In genomic region chr22:35335936-35336781, GRCh38 we compare ENCODE assay signal across 17 cellular contexts. TPM values are rescaled to one million over a fixed set of nuclear protein-coding genes. Genes with fewer than 3 reads are reported as not detected.
DNase-seq lines count a peak whose midpoint lies in the region; ATAC-seq and TF ChIP-seq lines count a peak whose summit lies in the region.
"Had no signal": no experiment of that assay in that cellular context is flagged by ENCODE, and none has a peak within 500 bp of the region (broad histone marks: within the 10 kb centered on the region; RNA-seq: fewer than 3 reads in every experiment).

No MANE protein-coding gene starts in this region.

- H3K4me3 Mint-ChIP-seq in activated CD4-positive, alpha-beta T cell treated with anti-CD3 and anti-CD28 coated beads, Interleukin-2, amount 10 ng/mL, durations not matched to agents 7 days and 5 days, result no peak overlapping the region
- no peak overlapping the region for H3K4me3 Mint-ChIP-seq in T-helper 1 cell treated with Interleukin-12 subunit alpha and Interleukin-12 subunit beta and Interleukin-4 antibody, amounts not matched to agents 30 μg/mL and 1 μg/mL, for 36 hours
- H3K4me3 Mint-ChIP-seq in stimulated activated effector memory CD8-positive, alpha-beta T cell treated with anti-CD3 and anti-CD28 coated beads, Interleukin-12 subunit alpha, Interleukin-12 subunit beta, amount 100 ng/mL, for 72 hours, result no peak overlapping the region
- H3K4me3 Mint-ChIP-seq in natural killer cell treated with Interleukin-12 subunit alpha and Interleukin-12 subunit beta and Interleukin-15 and Interleukin-18, amount 100 ng/mL, for 72 hours, result no peak overlapping the region

- intact Hi-C loops in heart left ventricle (cut with DNase I), result no loop called here
- intact Hi-C loops in colonic mucosa (cut with DNase I), result no loop called here

- no peak overlapping the region for H3K9ac ChIP-seq in colonic mucosa (ENCODE audit: low read depth in 2 of 2, low read length in 2 of 2)

- WGBS in heart left ventricle, 4 donors, result 60 to 69% (median 63%) methylated on average over 12 of the region's 12 CpGs

- H3K36me3 ChIP-seq in heart left ventricle, result peaks cover 0 to 98% (median 93%) of the 10 kb centered on the region in 9 donors
- H3K36me3 ChIP-seq in colonic mucosa, result peaks cover 14% of the 10 kb centered on the region

- ATAC-seq in heart left ventricle, result peak; percentile 69 to 78 (median 75)
- ATAC-seq in stimulated activated effector memory CD8-positive, alpha-beta T cell treated with anti-CD3 and anti-CD28 coated beads, Interleukin-12 subunit alpha, Interleukin-12 subunit beta, amount 100 ng/mL, for 72 hours, result peak; percentile 6
- no peak for ATAC-seq in natural killer cell treated with Interleukin-12 subunit alpha and Interleukin-12 subunit beta and Interleukin-15 and Interleukin-18, amount 100 ng/mL, for 72 hours

- TF ChIP-seq CTCF in heart left ventricle (IDR thresholded peaks at IDR 0.05), result no peak
- TF ChIP-seq CTCF in colonic mucosa (IDR thresholded peaks at IDR 0.05), result no peak

- POLR2A ChIA-PET in activated CD4-positive, alpha-beta T cell treated with anti-CD3 and anti-CD28 coated beads, Interleukin-2, amount 10 ng/mL, durations not matched to agents 7 days and 5 days (lab: Charles Lee), result no interaction called here

- H3K4me1 ChIP-seq in heart left ventricle (peaks cover 0 to 36% (median 9%) of the 10 kb centered on the region in 12 donors), colonic mucosa (no peaks in the 10 kb centered on the region)
- H3K4me1 ChIP-seq: A549 had no signal

- TF ChIP-seq POLR2A in heart left ventricle (IDR thresholded peaks at IDR 0.05), result no peak

- peak overlapping the region; percentile 73 for H3K27ac Mint-ChIP-seq in activated CD4-positive, alpha-beta T cell treated with anti-CD3 and anti-CD28 coated beads, Interleukin-2, amount 10 ng/mL, durations not matched to agents 7 days and 5 days
- H3K27ac Mint-ChIP-seq in T-helper 1 cell treated with Interleukin-12 subunit alpha and Interleukin-12 subunit beta and Interleukin-4 antibody, amounts not matched to agents 30 μg/mL and 1 μg/mL, for 36 hours, result peak overlapping the region; percentile 72
- H3K27ac Mint-ChIP-seq in stimulated activated effector memory CD8-positive, alpha-beta T cell treated with anti-CD3 and anti-CD28 coated beads, Interleukin-12 subunit alpha, Interleukin-12 subunit beta, amount 100 ng/mL, for 72 hours, result no peak overlapping the region
- no peak overlapping the region for H3K27ac Mint-ChIP-seq in natural killer cell treated with Interleukin-12 subunit alpha and Interleukin-12 subunit beta and Interleukin-15 and Interleukin-18, amount 100 ng/mL, for 72 hours

- no peaks in the 10 kb centered on the region for H3K27me3 Mint-ChIP-seq in activated CD4-positive, alpha-beta T cell treated with anti-CD3 and anti-CD28 coated beads, Interleukin-2, amount 10 ng/mL, durations not matched to agents 7 days and 5 days
- no peaks in the 10 kb centered on the region for H3K27me3 Mint-ChIP-seq in T-helper 1 cell treated with Interleukin-12 subunit alpha and Interleukin-12 subunit beta and Interleukin-4 antibody, amounts not matched to agents 30 μg/mL and 1 μg/mL, for 36 hours (ENCODE audit: low read depth)
- H3K27me3 Mint-ChIP-seq in natural killer cell treated with Interleukin-12 subunit alpha and Interleukin-12 subunit beta and Interleukin-15 and Interleukin-18, amount 100 ng/mL, for 72 hours, result no peaks in the 10 kb centered on the region

- H3K9me3 ChIP-seq in heart left ventricle (no peaks in the 10 kb centered on the region), colonic mucosa (no peaks in the 10 kb centered on the region)
- H3K9me3 ChIP-seq: A549, lower lobe of right lung had no signal

- H3K4me1 Mint-ChIP-seq in activated CD4-positive, alpha-beta T cell treated with anti-CD3 and anti-CD28 coated beads, Interleukin-2, amount 10 ng/mL, durations not matched to agents 7 days and 5 days, result peaks cover 26% of the 10 kb centered on the region
- peaks cover 20% of the 10 kb centered on the region for H3K4me1 Mint-ChIP-seq in T-helper 1 cell treated with Interleukin-12 subunit alpha and Interleukin-12 subunit beta and Interleukin-4 antibody, amounts not matched to agents 30 μg/mL and 1 μg/mL, for 36 hours (ENCODE audit: low read depth)
- peaks cover 13% of the 10 kb centered on the region for H3K4me1 Mint-ChIP-seq in stimulated activated effector memory CD8-positive, alpha-beta T cell treated with anti-CD3 and anti-CD28 coated beads, Interleukin-12 subunit alpha, Interleukin-12 subunit beta, amount 100 ng/mL, for 72 hours
- H3K4me1 Mint-ChIP-seq in natural killer cell treated with Interleukin-12 subunit alpha and Interleukin-12 subunit beta and Interleukin-15 and Interleukin-18, amount 100 ng/mL, for 72 hours (ENCODE audit: low read depth in 2 of 2), result no peaks in the 10 kb centered on the region

- H3K27me3 ChIP-seq in heart left ventricle (no peaks in the 10 kb centered on the region), colonic mucosa (no peaks in the 10 kb centered on the region)

- peaks cover 11% of the 10 kb centered on the region for H3K36me3 Mint-ChIP-seq in activated CD4-positive, alpha-beta T cell treated with anti-CD3 and anti-CD28 coated beads, Interleukin-2, amount 10 ng/mL, durations not matched to agents 7 days and 5 days (ENCODE audit: low read depth)
- peaks cover 20% of the 10 kb centered on the region for H3K36me3 Mint-ChIP-seq in T-helper 1 cell treated with Interleukin-12 subunit alpha and Interleukin-12 subunit beta and Interleukin-4 antibody, amounts not matched to agents 30 μg/mL and 1 μg/mL, for 36 hours (ENCODE audit: low read depth)
- peaks cover 39% of the 10 kb centered on the region for H3K36me3 Mint-ChIP-seq in stimulated activated effector memory CD8-positive, alpha-beta T cell treated with anti-CD3 and anti-CD28 coated beads, Interleukin-12 subunit alpha, Interleukin-12 subunit beta, amount 100 ng/mL, for 72 hours
- H3K36me3 Mint-ChIP-seq in natural killer cell treated with Interleukin-12 subunit alpha and Interleukin-12 subunit beta and Interleukin-15 and Interleukin-18, amount 100 ng/mL, for 72 hours, result no peaks in the 10 kb centered on the region

- H3K4me3 ChIP-seq in heart left ventricle, result no peak overlapping the region
- no peak overlapping the region for H3K4me3 ChIP-seq in colonic mucosa
- H3K4me3 ChIP-seq: A549, lower lobe of right lung had no signal

- CTCF ChIA-PET in activated CD4-positive, alpha-beta T cell treated with anti-CD3 and anti-CD28 coated beads, Interleukin-2, amount 10 ng/mL, durations not matched to agents 7 days and 5 days (lab: Charles Lee), result interaction anchor here (0.9 to 1.8 kb wide), 3 partner anchors 8 to 20 kb away, joined by 3 to 4 read pairs (median 3); no protein-coding TSS in a partner anchor

- H3K27ac ChIP-seq in heart left ventricle, result peak overlapping the region in 8 of 12 donors; percentile 24 to 57 (median 41)
- H3K27ac ChIP-seq in colonic mucosa, result no peak overlapping the region
- H3K27ac ChIP-seq: A549, epithelial cell of prostate, lower lobe of right lung had no signal

- no peaks in the 10 kb centered on the region for H3K9me3 Mint-ChIP-seq in activated CD4-positive, alpha-beta T cell treated with anti-CD3 and anti-CD28 coated beads, Interleukin-2, amount 10 ng/mL, durations not matched to agents 7 days and 5 days
- no peaks in the 10 kb centered on the region for H3K9me3 Mint-ChIP-seq in T-helper 1 cell treated with Interleukin-12 subunit alpha and Interleukin-12 subunit beta and Interleukin-4 antibody, amounts not matched to agents 30 μg/mL and 1 μg/mL, for 36 hours
- no peaks in the 10 kb centered on the region for H3K9me3 Mint-ChIP-seq in stimulated activated effector memory CD8-positive, alpha-beta T cell treated with anti-CD3 and anti-CD28 coated beads, Interleukin-12 subunit alpha, Interleukin-12 subunit beta, amount 100 ng/mL, for 72 hours
- no peaks in the 10 kb centered on the region for H3K9me3 Mint-ChIP-seq in natural killer cell treated with Interleukin-12 subunit alpha and Interleukin-12 subunit beta and Interleukin-15 and Interleukin-18, amount 100 ng/mL, for 72 hours

- peak; percentile 36 for DNase-seq in activated CD4-positive, alpha-beta T cell treated with anti-CD3 and anti-CD28 coated beads, Interleukin-2, amount 10 ng/mL, durations not matched to agents 7 days and 5 days
- no peak for DNase-seq in activated CD4-positive, alpha-beta T cell treated with anti-CD3 and anti-CD28 coated beads, Interleukin-2, amount 50 U/mL, for 4 hours
- DNase-seq in heart left ventricle (peak in 4 of 5 donors; percentile 42 to 83 (median 64)), DMS79 (lab: John Stamatoyannopoulos, UW) (no peak), colonic mucosa (no peak)
- DNase-seq in stimulated activated effector memory CD8-positive, alpha-beta T cell treated with anti-CD3 and anti-CD28 coated beads, Interleukin-12 subunit alpha, Interleukin-12 subunit beta, amount 100 ng/mL, for 72 hours (ENCODE audit: low spot score in 2 of 2), result no peak
- DNase-seq in natural killer cell treated with Interleukin-12 subunit alpha and Interleukin-12 subunit beta and Interleukin-15 and Interleukin-18, amount 100 ng/mL, for 72 hours (ENCODE audit: low spot score), result no peak
- DNase-seq: activated gamma-delta T cell treated with Interleukin-2 at 50 U/mL for 16 hours, caudate nucleus, DMS 273 treated with DMSO at 0.1 percent for 48 hours, lower lobe of right lung, NCI-H1048, NCI-H446 treated with DMSO at 0.1 percent for 48 hours had no signal

RNA-seq across cellular contexts. Expression of gene TOM1, which starts 36.5 kb away (rescaled TPM):
- 10 to 100 TPM; 30.0 to 37.8 TPM for total RNA-seq in activated CD4-positive, alpha-beta T cell treated with anti-CD3 and anti-CD28 coated beads, Interleukin-2, amount 10 ng/mL, durations not matched to agents 7 days and 5 days
- total RNA-seq in heart left ventricle (100 to 1,000 TPM in 2 of 9 donors, 10 to 100 TPM in 7; 46.8 to 362 (median 56.8) TPM), colonic mucosa (10 to 100 TPM; 43.0 to 60.3 TPM)
- polyA plus RNA-seq in heart left ventricle, result 10 to 100 TPM; 48.6 to 80.6 TPM
- total RNA-seq in natural killer cell treated with Interleukin-12 subunit alpha and Interleukin-12 subunit beta and Interleukin-15 and Interleukin-18, amount 100 ng/mL, for 72 hours, result 10 to 100 TPM; 30.4 to 38.9 TPM

RNA-seq across cellular contexts. Expression of gene HMOX1, which starts 44.7 kb away (rescaled TPM):
- total RNA-seq in activated CD4-positive, alpha-beta T cell treated with anti-CD3 and anti-CD28 coated beads, Interleukin-2, amount 10 ng/mL, durations not matched to agents 7 days and 5 days, result under 1 TPM; 0.31 to 0.32 TPM
- total RNA-seq in heart left ventricle (100 to 1,000 TPM in 1 of 9 donors, 10 to 100 TPM in 2, 1 to 10 TPM in 6; 2.6 to 126 (median 5.2) TPM), colonic mucosa (10 to 100 TPM; 31.0 to 50.3 TPM)
- polyA plus RNA-seq in heart left ventricle, result 1 to 10 TPM; 2.4 to 4.8 TPM
- 1 to 10 TPM; 4.9 to 7.3 TPM for total RNA-seq in natural killer cell treated with Interleukin-12 subunit alpha and Interleukin-12 subunit beta and Interleukin-15 and Interleukin-18, amount 100 ng/mL, for 72 hours
- polyA plus RNA-seq: neural cell had no signal

Comparison
In these comparisons a context has a peak if more than half of its experiments do, and no peak if none do; other contexts are left out.
1. DNase-seq: peak in activated CD4-positive, alpha-beta T cell treated with anti-CD3 and anti-CD28 coated beads, Interleukin-2, amount 10 ng/mL, durations not matched to agents 7 days and 5 days (single experiment) and heart left ventricle (4 of 5); none in activated CD4-positive, alpha-beta T cell treated with anti-CD3 and anti-CD28 coated beads, Interleukin-2, amount 50 U/mL, for 4 hours (0 of 2), stimulated activated effector memory CD8-positive, alpha-beta T cell treated with anti-CD3 and anti-CD28 coated beads, Interleukin-12 subunit alpha, Interleukin-12 subunit beta, amount 100 ng/mL, for 72 hours (0 of 2), DMS79 (single experiment), colonic mucosa (single experiment) and natural killer cell treated with Interleukin-12 subunit alpha and Interleukin-12 subunit beta and Interleukin-15 and Interleukin-18, amount 100 ng/mL, for 72 hours (single experiment).
2. H3K27ac Mint-ChIP-seq: peak in activated CD4-positive, alpha-beta T cell treated with anti-CD3 and anti-CD28 coated beads, Interleukin-2, amount 10 ng/mL, durations not matched to agents 7 days and 5 days (single experiment) and T-helper 1 cell treated with Interleukin-12 subunit alpha and Interleukin-12 subunit beta and Interleukin-4 antibody, amounts not matched to agents 30 μg/mL and 1 μg/mL, for 36 hours (single experiment); none in stimulated activated effector memory CD8-positive, alpha-beta T cell treated with anti-CD3 and anti-CD28 coated beads, Interleukin-12 subunit alpha, Interleukin-12 subunit beta, amount 100 ng/mL, for 72 hours (single experiment) and natural killer cell treated with Interleukin-12 subunit alpha and Interleukin-12 subunit beta and Interleukin-15 and Interleukin-18, amount 100 ng/mL, for 72 hours (0 of 2).
3. ATAC-seq: peak in heart left ventricle (4 of 4) and stimulated activated effector memory CD8-positive, alpha-beta T cell treated with anti-CD3 and anti-CD28 coated beads, Interleukin-12 subunit alpha, Interleukin-12 subunit beta, amount 100 ng/mL, for 72 hours (single experiment); none in natural killer cell treated with Interleukin-12 subunit alpha and Interleukin-12 subunit beta and Interleukin-15 and Interleukin-18, amount 100 ng/mL, for 72 hours (0 of 2).